19 cellular contexts compared by ENCODE assay signal in genomic region chr11:71628943-71629342, GRCh38. TPM values are rescaled to one million over a fixed set of nuclear protein-coding genes. Genes with fewer than 3 reads are reported as not detected.
"Had no signal": no experiment of that assay in that cellular context is flagged by ENCODE, and none has a peak within 500 bp of the region (broad histone marks: within the 10 kb centered on the region; RNA-seq: fewer than 3 reads in every experiment).

No MANE protein-coding gene starts in this region.

RNA-seq across cellular contexts. Expression of gene KRTAP5-11, which starts 46.3 kb away (rescaled TPM):
- total RNA-seq: activated naive CD4-positive, alpha-beta T cell treated with anti-CD3 and anti-CD28 coated beads for 36 hours; activated naive CD4-positive, alpha-beta T cell treated with anti-CD3 and anti-CD28 coated beads, Interleukin-2, amount 50 U/mL, for 72 hours; activated naive CD8-positive, alpha-beta T cell treated with anti-CD3 and anti-CD28 coated beads for 36 hours; activated naive CD8-positive, alpha-beta T cell treated with anti-CD3 and anti-CD28 coated beads, Interleukin-2, amount 10 ng/mL, durations not matched to agents 7 days and 5 days; activated T-cell treated with anti-CD3 and anti-CD28 coated beads, Interleukin-2, amount 50 U/mL, for 4 hours; activated T-cell treated with anti-CD3 and anti-CD28 coated beads, Interleukin-2, amount 50 U/mL, for 72 hours; activated T-helper 1 cell treated with anti-CD3 and anti-CD28 coated beads, Interleukin-12 subunit alpha, Interleukin-12 subunit beta, Interleukin-2, Interleukin-4 antibody, amounts not matched to agents 30 ng/mL and 10 ng/mL and 1 ng/mL, durations not matched to agents 14 hours and 24 hours and 36 hours; activated T-helper 17 cell treated with anti-CD3 and anti-CD28 coated beads, Interleukin-2, amount 50 U/mL, for 72 hours; activated T-helper 2 cell treated with anti-CD3 and anti-CD28 coated beads, Interferon-gamma antibody, Interleukin-2, Interleukin-4, amounts not matched to agents 10 μg/mL and 5 μg/mL and 100 μg/mL, durations not matched to agents 14 hours and 24 hours and 36 hours; adrenal gland; aorta; ascending aorta; astrocyte; body of pancreas; breast epithelium; bronchial epithelial cell; cardiac muscle cell; cerebellum; chondrocyte had no signal
